In genomic region chr12:48832321-48833060, GRCh38 we compare ENCODE assay signal across 24 cellular contexts. TPM values are rescaled to one million over a fixed set of nuclear protein-coding genes. Genes with fewer than 3 reads are reported as not detected.
DNase-seq lines count a peak whose midpoint lies in the region; ATAC-seq and TF ChIP-seq lines count a peak whose summit lies in the region.
"Had no signal": no experiment of that assay in that cellular context is flagged by ENCODE, and none has a peak within 500 bp of the region (broad histone marks: within the 10 kb centered on the region; RNA-seq: fewer than 3 reads in every experiment).

No MANE protein-coding gene starts in this region.

- no CpG with 5 or more reads among the region's 12 CpGs for WGBS in H9 (ENCODE audit: extremely low coverage, insufficient read length, low lambda C conversion rate)
- WGBS in endodermal cell (ENCODE audit: insufficient coverage in 1 of 2, insufficient read length in 1 of 2), 2 experiments: 93% methylated on average over 4 to 12 of the region's 12 CpGs

- H3K4me2 ChIP-seq in H9 (ENCODE audit: insufficient read depth, insufficient read length, low read length) (no peak overlapping the region), neural progenitor cell (no peak overlapping the region)
- H3K4me2 ChIP-seq: A549; BLaER1 treated with 17β-estradiol and CSF1 and Interleukin-3, amounts not matched to agents 10 nM and 100 nM had no signal

- H3K4me3 ChIP-seq in endodermal cell (ENCODE audit: low read length) (no peak overlapping the region), neural progenitor cell (no peak overlapping the region)
- H3K4me3 ChIP-seq in naive thymus-derived CD4-positive, alpha-beta T cell (ENCODE audit: low read length): no peak overlapping the region
- H3K4me3 ChIP-seq: A549; BLaER1 treated with 17β-estradiol and CSF1 and Interleukin-3, amounts not matched to agents 10 nM and 100 nM; GM12878; GM23248 had no signal

- H4K91ac ChIP-seq in H9 (ENCODE audit: insufficient read length, low read depth, low read length): no peak overlapping the region

- H4K5ac ChIP-seq in H9 (ENCODE audit: insufficient read length, low read depth, low read length): no peak overlapping the region

- H4K8ac ChIP-seq in H9 (replicated peaks; ENCODE audit: insufficient read length, low read depth, low read length): no peak overlapping the region

- H3K4me1 Mint-ChIP-seq in T-helper 2 cell treated with Interferon-gamma antibody and Interleukin-4, amounts not matched to agents 5 μg/mL and 100 μg/mL, for 36 hours (ENCODE audit: low read depth): no peaks in the 10 kb centered on the region
- no peaks in the 10 kb centered on the region for H3K4me1 Mint-ChIP-seq in activated naive CD4-positive, alpha-beta T cell treated with anti-CD3 and anti-CD28 coated beads for 36 hours (ENCODE audit: low read depth)
- H3K4me1 Mint-ChIP-seq in H9 (no peaks in the 10 kb centered on the region), endodermal cell (no peaks in the 10 kb centered on the region), neural progenitor cell (no peaks in the 10 kb centered on the region)
- H3K4me1 Mint-ChIP-seq in naive thymus-derived CD4-positive, alpha-beta T cell: peaks cover 0 to 6% (median 1%) of the 10 kb centered on the region in 7 donors
- H3K4me1 Mint-ChIP-seq: CD14-positive monocyte had no signal

- no peak for DNase-seq in T-helper 2 cell treated with Interferon-gamma antibody and Interleukin-4, amounts not matched to agents 5 μg/mL and 100 μg/mL, for 36 hours (ENCODE audit: low spot score)
- DNase-seq in T-helper 2 cell (no peak), H9 (no peak), endodermal cell (no peak), neural progenitor cell (ENCODE audit: low spot score) (no peak)
- no peak for DNase-seq in activated naive CD4-positive, alpha-beta T cell treated with anti-CD3 and anti-CD28 coated beads, Interleukin-2, amount 50 U/mL, for 72 hours (ENCODE audit: low spot score in 2 of 2)
- DNase-seq in activated naive CD4-positive, alpha-beta T cell treated with anti-CD3 and anti-CD28 coated beads for 36 hours: no peak
- DNase-seq in naive thymus-derived CD4-positive, alpha-beta T cell: no peak
- DNase-seq: 8988T; ACHN; AML-193; BE2C; CD4-positive, alpha-beta T cell; CD8-positive, alpha-beta memory T cell; DMS 273 treated with DMSO at 0.1 percent for 48 hours; EL; GDM1; GM23248; H7 had no signal

- no peaks in the 10 kb centered on the region for H3K79me1 ChIP-seq in H9 (ENCODE audit: insufficient read depth, low read depth, low read length, poor library complexity, severe bottlenecking)

- no peak overlapping the region for H3K4me3 Mint-ChIP-seq in T-helper 2 cell treated with Interferon-gamma antibody and Interleukin-4, amounts not matched to agents 5 μg/mL and 100 μg/mL, for 36 hours
- H3K4me3 Mint-ChIP-seq in activated naive CD4-positive, alpha-beta T cell treated with anti-CD3 and anti-CD28 coated beads for 36 hours: no peak overlapping the region
- H3K4me3 Mint-ChIP-seq in H9 (no peak overlapping the region), endodermal cell (no peak overlapping the region), neural progenitor cell (no peak overlapping the region)
- no peak overlapping the region for H3K4me3 Mint-ChIP-seq in naive thymus-derived CD4-positive, alpha-beta T cell
- H3K4me3 Mint-ChIP-seq: CD14-positive monocyte; CD4-positive, alpha-beta T cell; CD8-positive, alpha-beta memory T cell had no signal

- peaks cover 2% of the 10 kb centered on the region for H3F3A ChIP-seq in neural progenitor cell (ENCODE audit: low read depth)

- no peak overlapping the region for H2AK5ac ChIP-seq in H9 (ENCODE audit: insufficient read length, low read length)

- H2AFZ ChIP-seq in H9 (ENCODE audit: low read length) (no peak overlapping the region), neural progenitor cell (replicated peaks) (no peak overlapping the region)
- H2AFZ ChIP-seq: GM23248 had no signal

- no peaks in the 10 kb centered on the region for H3K9me3 ChIP-seq in H9 (ENCODE audit: control insufficient read depth, low read depth, low read length)
- H3K9me3 ChIP-seq in endodermal cell (ENCODE audit: control insufficient read depth, low read length): no peaks in the 10 kb centered on the region
- H3K9me3 ChIP-seq in naive thymus-derived CD4-positive, alpha-beta T cell (ENCODE audit: control insufficient read depth in 2 of 3, low read length in 3 of 3): no peaks in the 10 kb centered on the region
- no peaks in the 10 kb centered on the region for H3K9me3 ChIP-seq in neural progenitor cell (ENCODE audit: low read depth)
- H3K9me3 ChIP-seq: A549; BE2C; BLaER1 treated with 17β-estradiol and CSF1 and Interleukin-3, amounts not matched to agents 10 nM and 100 nM had no signal

- H3K36me3 ChIP-seq in endodermal cell (ENCODE audit: control insufficient read depth, insufficient read depth, low read length): peaks cover 82% of the 10 kb centered on the region
- peaks cover 14 to 95% (median 19%) of the 10 kb centered on the region in 3 experiments for H3K36me3 ChIP-seq in naive thymus-derived CD4-positive, alpha-beta T cell (ENCODE audit: control insufficient read depth in 2 of 3, insufficient read depth in 3 of 3, low read length in 3 of 3)
- H3K36me3 ChIP-seq in neural progenitor cell: peaks cover 7% of the 10 kb centered on the region

- POLR2A ChIA-PET in naive thymus-derived CD4-positive, alpha-beta T cell (lab: Charles Lee): no interaction called here

- H3K18ac ChIP-seq in H9 (ENCODE audit: insufficient read length, low read depth, low read length): no peak overlapping the region

- H4K20me1 ChIP-seq in H9 (ENCODE audit: control insufficient read depth, insufficient read depth, insufficient read length) (no peaks in the 10 kb centered on the region), neural progenitor cell (ENCODE audit: low read depth) (peaks cover 13% of the 10 kb centered on the region)

- TF ChIP-seq CTCF in H9 (conservative IDR thresholded peaks at IDR 0.05): 0 out of 3 replicates have a peak, but pooled peaks have one; percentile 19
- peak; percentile 33 for TF ChIP-seq CTCF in endodermal cell (conservative IDR thresholded peaks at IDR 0.05)
- TF ChIP-seq CTCF in neural progenitor cell (IDR thresholded peaks at IDR 0.05): no peak

- H3K27me3 ChIP-seq in H9 (ENCODE audit: insufficient read depth, low read length): no peaks in the 10 kb centered on the region
- no peaks in the 10 kb centered on the region for H3K27me3 ChIP-seq in endodermal cell (ENCODE audit: control insufficient read depth, insufficient read depth, low read length, poor library complexity, severe bottlenecking)
- H3K27me3 ChIP-seq in naive thymus-derived CD4-positive, alpha-beta T cell (ENCODE audit: control insufficient read depth in 2 of 2, insufficient read depth in 2 of 2, low read length in 2 of 2): no peaks in the 10 kb centered on the region
- H3K27me3 ChIP-seq in neural progenitor cell: no peaks in the 10 kb centered on the region
- H3K27me3 ChIP-seq: BE2C; BLaER1 treated with 17β-estradiol and CSF1 and Interleukin-3, amounts not matched to agents 10 nM and 100 nM had no signal

- intact Hi-C loops in activated naive CD4-positive, alpha-beta T cell treated with anti-CD3 and anti-CD28 coated beads for 36 hours (cut with micrococcal nuclease): no loop called here
- intact Hi-C loops in naive thymus-derived CD4-positive, alpha-beta T cell (cut with micrococcal nuclease): no loop called here

- H3T11ph ChIP-seq in H9 (ENCODE audit: low read length): no peak overlapping the region

- no peak overlapping the region for H3K4ac ChIP-seq in H9 (ENCODE audit: low read depth, low read length)

- H3K9ac ChIP-seq in H9 (ENCODE audit: extremely low read depth, insufficient read length, low read length): no peak overlapping the region
- no peak overlapping the region for H3K9ac ChIP-seq in endodermal cell (ENCODE audit: extremely low read depth, low read length, poor library complexity, severe bottlenecking)
- no peak overlapping the region for H3K9ac ChIP-seq in neural progenitor cell
- H3K9ac ChIP-seq: GM23248 had no signal

- no peaks in the 10 kb centered on the region for H3K23me2 ChIP-seq in H9 (ENCODE audit: insufficient read length, low read depth, low read length, poor library complexity, severe bottlenecking)

- no peak overlapping the region for H2BK120ac ChIP-seq in H9 (ENCODE audit: low read depth, low read length, poor library complexity, severe bottlenecking)

- no peak overlapping the region for H3K14ac ChIP-seq in H9 (ENCODE audit: insufficient read depth, low read length)

- H3K79me2 ChIP-seq in H9 (ENCODE audit: insufficient read depth, low read length): no peaks in the 10 kb centered on the region
- H3K79me2 ChIP-seq in neural progenitor cell (ENCODE audit: low read depth): no peaks in the 10 kb centered on the region

- H2BK12ac ChIP-seq in H9 (ENCODE audit: insufficient read length, low read depth, low read length): no peak overlapping the region

- no peak overlapping the region for H2BK15ac ChIP-seq in H9 (ENCODE audit: low read depth, low read length)

- no peak overlapping the region for H3K56ac ChIP-seq in H9 (ENCODE audit: insufficient read length, low read depth, low read length)

- H3K4me1 ChIP-seq in H9 (ENCODE audit: insufficient read depth, low read length) (no peaks in the 10 kb centered on the region), endodermal cell (ENCODE audit: control insufficient read depth, insufficient read depth, low read length) (no peaks in the 10 kb centered on the region), neural progenitor cell (no peaks in the 10 kb centered on the region)
- H3K4me1 ChIP-seq in naive thymus-derived CD4-positive, alpha-beta T cell (ENCODE audit: control insufficient read depth in 2 of 2, insufficient read depth in 2 of 2, low read length in 2 of 2): no peaks in the 10 kb centered on the region
- H3K4me1 ChIP-seq: BE2C; BLaER1 treated with 17β-estradiol and CSF1 and Interleukin-3, amounts not matched to agents 10 nM and 100 nM had no signal

- H3K23ac ChIP-seq in H9 (ENCODE audit: insufficient read length, low read depth, low read length): no peak overlapping the region

- H3K27me3 Mint-ChIP-seq in T-helper 2 cell treated with Interferon-gamma antibody and Interleukin-4, amounts not matched to agents 5 μg/mL and 100 μg/mL, for 36 hours (ENCODE audit: low read depth): no peaks in the 10 kb centered on the region
- H3K27me3 Mint-ChIP-seq in activated naive CD4-positive, alpha-beta T cell treated with anti-CD3 and anti-CD28 coated beads for 36 hours (ENCODE audit: low read depth): no peaks in the 10 kb centered on the region
- H3K27me3 Mint-ChIP-seq in H9 (ENCODE audit: low read depth) (no peaks in the 10 kb centered on the region), endodermal cell (ENCODE audit: insufficient read depth) (no peaks in the 10 kb centered on the region), neural progenitor cell (ENCODE audit: insufficient read depth, low read depth) (peaks cover 7% of the 10 kb centered on the region)
- no peaks in the 10 kb centered on the region for H3K27me3 Mint-ChIP-seq in naive thymus-derived CD4-positive, alpha-beta T cell
- H3K27me3 Mint-ChIP-seq: CD4-positive, alpha-beta T cell; CD8-positive, alpha-beta memory T cell had no signal

- H3K27ac ChIP-seq in H9 (ENCODE audit: insufficient read length, low read depth, low read length): no peak overlapping the region
- no peak overlapping the region for H3K27ac ChIP-seq in endodermal cell (ENCODE audit: low read depth, low read length)
- no peak overlapping the region for H3K27ac ChIP-seq in naive thymus-derived CD4-positive, alpha-beta T cell (ENCODE audit: low read depth, low read length)
- no peak overlapping the region for H3K27ac ChIP-seq in neural progenitor cell
- H3K27ac ChIP-seq: A549; BLaER1 treated with 17β-estradiol and CSF1 and Interleukin-3, amounts not matched to agents 10 nM and 100 nM; GM23248 had no signal

- ATAC-seq in activated naive CD4-positive, alpha-beta T cell treated with anti-CD3 and anti-CD28 coated beads, Interleukin-2, amount 50 U/mL, for 72 hours: no peak
- ATAC-seq in naive thymus-derived CD4-positive, alpha-beta T cell: no peak
- ATAC-seq: A549, GM12878, HCT116 had no signal

- no peaks in the 10 kb centered on the region for H3K9me3 Mint-ChIP-seq in T-helper 2 cell treated with Interferon-gamma antibody and Interleukin-4, amounts not matched to agents 5 μg/mL and 100 μg/mL, for 36 hours
- no peaks in the 10 kb centered on the region for H3K9me3 Mint-ChIP-seq in activated naive CD4-positive, alpha-beta T cell treated with anti-CD3 and anti-CD28 coated beads, Interleukin-2, amount 50 U/mL, for 72 hours
- no peaks in the 10 kb centered on the region for H3K9me3 Mint-ChIP-seq in activated naive CD4-positive, alpha-beta T cell treated with anti-CD3 and anti-CD28 coated beads for 36 hours
- H3K9me3 Mint-ChIP-seq in H9 (no peaks in the 10 kb centered on the region), endodermal cell (no peaks in the 10 kb centered on the region), neural progenitor cell (no peaks in the 10 kb centered on the region)
- H3K9me3 Mint-ChIP-seq in naive thymus-derived CD4-positive, alpha-beta T cell: no peaks in the 10 kb centered on the region
- H3K9me3 Mint-ChIP-seq: CD14-positive monocyte; CD4-positive, alpha-beta T cell; CD8-positive, alpha-beta memory T cell had no signal

- CTCF ChIA-PET in activated naive CD4-positive, alpha-beta T cell treated with anti-CD3 and anti-CD28 coated beads for 36 hours (lab: Charles Lee): interaction anchor here (0.8 to 2.5 kb wide), 2 partner anchors 17 to 59 kb away, joined by 3 to 15 read pairs; no protein-coding TSS in a partner anchor
- CTCF ChIA-PET in naive thymus-derived CD4-positive, alpha-beta T cell (lab: Charles Lee): no interaction called here

- H2BK5ac ChIP-seq in H9 (ENCODE audit: insufficient read length, low read length): no peak overlapping the region

- peak overlapping the region; percentile 31 for H3K27ac Mint-ChIP-seq in T-helper 2 cell treated with Interferon-gamma antibody and Interleukin-4, amounts not matched to agents 5 μg/mL and 100 μg/mL, for 36 hours
- peak overlapping the region; percentile 44 to 72 for H3K27ac Mint-ChIP-seq in activated naive CD4-positive, alpha-beta T cell treated with anti-CD3 and anti-CD28 coated beads, Interleukin-2, amount 50 U/mL, for 72 hours
- H3K27ac Mint-ChIP-seq in activated naive CD4-positive, alpha-beta T cell treated with anti-CD3 and anti-CD28 coated beads for 36 hours: no peak overlapping the region
- H3K27ac Mint-ChIP-seq in H9: no peak overlapping the region
- no peak overlapping the region for H3K27ac Mint-ChIP-seq in endodermal cell
- peak overlapping the region in 1 of 9 donors; percentile 7 for H3K27ac Mint-ChIP-seq in naive thymus-derived CD4-positive, alpha-beta T cell
- H3K27ac Mint-ChIP-seq in neural progenitor cell: no peak overlapping the region
- H3K27ac Mint-ChIP-seq: CD14-positive monocyte; CD4-positive, alpha-beta T cell had no signal

- peaks cover 65% of the 10 kb centered on the region for H3K36me3 Mint-ChIP-seq in T-helper 2 cell treated with Interferon-gamma antibody and Interleukin-4, amounts not matched to agents 5 μg/mL and 100 μg/mL, for 36 hours (ENCODE audit: low read depth)
- peaks cover 6 to 21% of the 10 kb centered on the region in 2 donors for H3K36me3 Mint-ChIP-seq in activated naive CD4-positive, alpha-beta T cell treated with anti-CD3 and anti-CD28 coated beads, Interleukin-2, amount 50 U/mL, for 72 hours
- peaks cover 49% of the 10 kb centered on the region for H3K36me3 Mint-ChIP-seq in activated naive CD4-positive, alpha-beta T cell treated with anti-CD3 and anti-CD28 coated beads for 36 hours (ENCODE audit: low read depth)
- H3K36me3 Mint-ChIP-seq in H9 (ENCODE audit: insufficient read depth in 1 of 3, low read depth in 3 of 3): peaks cover 54 to 90% (median 81%) of the 10 kb centered on the region in 3 experiments; a peak in 6 of 7 replicates
- H3K36me3 Mint-ChIP-seq in endodermal cell (ENCODE audit: low read depth): peaks cover 76% of the 10 kb centered on the region
- peaks cover 16 to 55% (median 23%) of the 10 kb centered on the region in 5 donors for H3K36me3 Mint-ChIP-seq in naive thymus-derived CD4-positive, alpha-beta T cell
- H3K36me3 Mint-ChIP-seq in neural progenitor cell: peaks cover 50% of the 10 kb centered on the region

- no peak overlapping the region for H2BK20ac ChIP-seq in H9 (ENCODE audit: low read depth, low read length, poor library complexity, severe bottlenecking)

RNA-seq across cellular contexts. Expression of gene CACNB3, which starts 14.2 kb away (rescaled TPM):
- total RNA-seq in activated naive CD4-positive, alpha-beta T cell treated with anti-CD3 and anti-CD28 coated beads, Interleukin-2, amount 50 U/mL, for 72 hours: 10 to 100 TPM; 11.0 to 15.3 TPM
- 10 to 100 TPM in 1 of 2 experiments, 1 to 10 TPM in 1; 9.5 to 10.0 TPM for total RNA-seq in activated naive CD4-positive, alpha-beta T cell treated with anti-CD3 and anti-CD28 coated beads for 36 hours
- total RNA-seq in H9 (2021): 34.9 and 35.1 TPM in 2 replicates
- 10 to 100 TPM; 40.6 to 59.9 TPM for total RNA-seq in endodermal cell
- polyA plus RNA-seq in endodermal cell (2013, experiment 1 of 2): 57.5 TPM
- polyA plus RNA-seq in endodermal cell (2013, experiment 2 of 2): 51.8 TPM
- total RNA-seq in naive thymus-derived CD4-positive, alpha-beta T cell: 10 to 100 TPM in 1 of 5 experiments, 1 to 10 TPM in 4; 2.2 to 14.7 (median 5.5) TPM
- 1 to 10 TPM in 1 of 2 donors, under 1 TPM in 1; 0.89 to 1.5 TPM for polyA plus RNA-seq in naive thymus-derived CD4-positive, alpha-beta T cell
- total RNA-seq in neural progenitor cell (ENCODE audit: low replicate concordance): 25.0 and 31.3 TPM in 2 replicates

RNA-seq across cellular contexts. Expression of gene DDX23, which starts 19.5 kb away (rescaled TPM):
- total RNA-seq in activated naive CD4-positive, alpha-beta T cell treated with anti-CD3 and anti-CD28 coated beads, Interleukin-2, amount 50 U/mL, for 72 hours: 100 to 1,000 TPM in 1 of 2 donors, 10 to 100 TPM in 1; 90.7 to 121 TPM
- 100 to 1,000 TPM; 115 to 125 TPM for total RNA-seq in activated naive CD4-positive, alpha-beta T cell treated with anti-CD3 and anti-CD28 coated beads for 36 hours
- total RNA-seq in H9 (2021) (98.1 and 104 TPM in 2 replicates), endodermal cell (100 to 1,000 TPM in 1 of 2 donors, 10 to 100 TPM in 1; 98.5 to 108 TPM), neural progenitor cell (ENCODE audit: low replicate concordance) (95.6 and 109 TPM in 2 replicates)
- 61.8 TPM for polyA plus RNA-seq in endodermal cell (2013, experiment 1 of 2)
- polyA plus RNA-seq in endodermal cell (2013, experiment 2 of 2): 61.8 TPM
- 100 to 1,000 TPM in 3 of 5 experiments, 10 to 100 TPM in 2; 84.0 to 160 (median 127) TPM for total RNA-seq in naive thymus-derived CD4-positive, alpha-beta T cell
- 10 to 100 TPM; 32.8 to 65.6 TPM for polyA plus RNA-seq in naive thymus-derived CD4-positive, alpha-beta T cell

RNA-seq across cellular contexts. Expression of gene RND1, which starts 33.2 kb away (rescaled TPM):
- total RNA-seq in activated naive CD4-positive, alpha-beta T cell treated with anti-CD3 and anti-CD28 coated beads, Interleukin-2, amount 50 U/mL, for 72 hours: 10 to 100 TPM in 1 of 2 donors, 1 to 10 TPM in 1; 4.3 to 10.4 TPM
- 1 to 10 TPM; 6.8 to 7.4 TPM for total RNA-seq in activated naive CD4-positive, alpha-beta T cell treated with anti-CD3 and anti-CD28 coated beads for 36 hours
- total RNA-seq in H9 (2021): 9.5 and 9.7 TPM in 2 replicates
- 10 to 100 TPM; 10.7 to 18.9 TPM for total RNA-seq in endodermal cell
- 21.7 TPM for polyA plus RNA-seq in endodermal cell (2013, experiment 1 of 2)
- 19.7 TPM for polyA plus RNA-seq in endodermal cell (2013, experiment 2 of 2)
- total RNA-seq in naive thymus-derived CD4-positive, alpha-beta T cell: 10 to 100 TPM in 1 of 5 experiments, 1 to 10 TPM in 4; 1.1 to 13.5 (median 2.3) TPM
- polyA plus RNA-seq in naive thymus-derived CD4-positive, alpha-beta T cell: under 1 TPM; 0.17 to 0.94 TPM
- 9.8 and 16.7 TPM in 2 replicates for total RNA-seq in neural progenitor cell (ENCODE audit: low replicate concordance)
- polyA plus RNA-seq: GM23248 had no signal

RNA-seq across cellular contexts. Expression of gene ADCY6, which starts 43.6 kb away (rescaled TPM):
- total RNA-seq in activated naive CD4-positive, alpha-beta T cell treated with anti-CD3 and anti-CD28 coated beads, Interleukin-2, amount 50 U/mL, for 72 hours: under 1 TPM; 0.23 to 0.41 TPM
- total RNA-seq in activated naive CD4-positive, alpha-beta T cell treated with anti-CD3 and anti-CD28 coated beads for 36 hours: under 1 TPM; 0.05 to 0.15 TPM
- 30.2 and 31.1 TPM in 2 replicates for total RNA-seq in H9 (2021)
- total RNA-seq in endodermal cell: 10 to 100 TPM; 52.8 to 58.6 TPM
- 41.9 TPM for polyA plus RNA-seq in endodermal cell (2013, experiment 1 of 2)
- polyA plus RNA-seq in endodermal cell (2013, experiment 2 of 2): 38.2 TPM
- under 1 TPM in 3 of 5 experiments, not detected in 2; 0.07 to 0.22 (median 0.08) TPM for total RNA-seq in naive thymus-derived CD4-positive, alpha-beta T cell
- polyA plus RNA-seq in naive thymus-derived CD4-positive, alpha-beta T cell: not detected
- total RNA-seq in neural progenitor cell (ENCODE audit: low replicate concordance): 22.4 and 42.4 TPM in 2 replicates
- total RNA-seq: CD4-positive, alpha-beta T cell had no signal
- polyA plus RNA-seq: CD8-positive, alpha-beta memory T cell had no signal

Comparison
In these comparisons a context has a peak if more than half of its experiments do, and no peak if none do; other contexts are left out.
1. H3K27ac Mint-ChIP-seq: peak in T-helper 2 cell treated with Interferon-gamma antibody and Interleukin-4, amounts not matched to agents 5 μg/mL and 100 μg/mL, for 36 hours (single experiment) and activated naive CD4-positive, alpha-beta T cell treated with anti-CD3 and anti-CD28 coated beads, Interleukin-2, amount 50 U/mL, for 72 hours (2 of 2); none in activated naive CD4-positive, alpha-beta T cell treated with anti-CD3 and anti-CD28 coated beads for 36 hours (single experiment), H9 (0 of 3), endodermal cell (single experiment) and neural progenitor cell (single experiment).